In the genomic region with DNA sequence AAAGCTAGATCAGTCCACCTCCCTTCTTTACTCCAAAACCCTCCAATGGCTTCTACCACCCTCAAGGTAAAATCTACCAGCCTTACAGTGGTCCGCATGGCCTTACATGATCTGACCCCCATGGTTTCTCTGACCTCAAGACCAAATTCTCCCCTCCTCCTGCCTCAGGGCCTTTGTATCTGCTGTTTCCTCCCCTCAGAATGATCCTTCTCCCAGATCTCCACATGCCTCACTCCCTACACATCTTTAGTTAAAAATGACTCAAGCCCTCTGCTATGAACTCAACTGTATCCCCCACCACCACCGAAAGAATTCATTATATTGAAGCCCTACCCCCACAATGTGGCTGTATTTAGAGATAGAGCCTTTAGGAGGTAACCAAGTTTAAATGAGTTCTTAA, we compare ENCODE assay signal across 17 cellular contexts.
"Had no signal": no experiment of that assay in that cellular context is flagged by ENCODE, and none has a peak within 500 bp of the region (broad histone marks: within the 10 kb centered on the region; RNA-seq: fewer than 3 reads in every experiment).

No MANE protein-coding gene starts in this region.

- H3K36me3 ChIP-seq: gastroesophageal sphincter, heart right ventricle, ovary, sigmoid colon, thoracic aorta had no signal

- DNase-seq: activated CD4-positive, alpha-beta T cell treated with anti-CD3 and anti-CD28 coated beads, Interleukin-2, amount 50 U/mL, for 1 hour; activated CD4-positive, CD25-positive, alpha-beta regulatory T cell; activated gamma-delta T cell treated with Interleukin-2 at 50 U/mL for 16 hours; activated naive CD8-positive, alpha-beta T cell treated with anti-CD3 and anti-CD28 coated beads, Interleukin-2, amount 10 ng/mL, durations not matched to agents 7 days and 5 days; activated T-cell treated with anti-CD3 and anti-CD28 coated beads, Interleukin-2, amount 50 U/mL, for 1 hour; aorta; endodermal cell; erythroblast; heart right ventricle; naive B cell; ovary; sigmoid colon; stimulated activated CD4-positive, alpha-beta T cell treated with anti-CD3 and anti-CD28 coated beads, Interleukin-1b, Interleukin-23, amount 100 ng/mL, for 48 hours; SW 1271 had no signal

- H3K27me3 ChIP-seq: gastroesophageal sphincter, heart right ventricle, ovary, sigmoid colon had no signal

- H3K9me3 ChIP-seq: gastroesophageal sphincter, heart right ventricle, ovary, sigmoid colon, thoracic aorta had no signal

- ATAC-seq: gastroesophageal sphincter, heart right ventricle had no signal

- H3K27ac ChIP-seq: gastroesophageal sphincter, heart right ventricle, ovary, sigmoid colon, thoracic aorta had no signal

- H3K4me3 ChIP-seq: gastroesophageal sphincter, heart right ventricle, lung, ovary, sigmoid colon, thoracic aorta had no signal
